ENCODE assay signal across 14 cellular contexts in genomic region chr14:100286484-100287191, GRCh38. TPM values are rescaled to one million over a fixed set of nuclear protein-coding genes. Genes with fewer than 3 reads are reported as not detected.
DNase-seq lines count a peak whose midpoint lies in the region; ATAC-seq and TF ChIP-seq lines count a peak whose summit lies in the region.
"Had no signal": no experiment of that assay in that cellular context is flagged by ENCODE, and none has a peak within 500 bp of the region (broad histone marks: within the 10 kb centered on the region; RNA-seq: fewer than 3 reads in every experiment).

No MANE protein-coding gene starts in this region.

- no peak overlapping the region for H3K27ac Mint-ChIP-seq in activated CD4-positive, alpha-beta T cell treated with anti-CD3 and anti-CD28 coated beads for 36 hours
- H3K27ac Mint-ChIP-seq in Calu3 (ENCODE audit: unreplicated experiment) (peak overlapping the region; percentile 92), chondrocyte (ENCODE audit: unreplicated experiment) (no peak overlapping the region), neural crest cell (ENCODE audit: unreplicated experiment) (no peak overlapping the region)

- ATAC-seq in activated CD4-positive, alpha-beta T cell treated with anti-CD3 and anti-CD28 coated beads for 36 hours: no peak
- no peak for ATAC-seq in HG02970 (IDR thresholded peaks at IDR 0.05; ENCODE audit: low FRiP score, unreplicated experiment)

- no peaks in the 10 kb centered on the region for H3K9me3 Mint-ChIP-seq in activated CD4-positive, alpha-beta T cell treated with anti-CD3 and anti-CD28 coated beads for 36 hours (ENCODE audit: low read depth)
- H3K9me3 Mint-ChIP-seq in Calu3 (ENCODE audit: low read depth, unreplicated experiment): no peaks in the 10 kb centered on the region
- H3K9me3 Mint-ChIP-seq in chondrocyte (ENCODE audit: low read depth): no peaks in the 10 kb centered on the region
- no peaks in the 10 kb centered on the region for H3K9me3 Mint-ChIP-seq in neural crest cell

- no peak for DNase-seq in activated CD4-positive, alpha-beta T cell treated with anti-CD3 and anti-CD28 coated beads for 36 hours
- DNase-seq in activated CD4-positive, alpha-beta T cell treated with anti-CD3 and anti-CD28 coated beads for 48 hours: no peak
- DNase-seq in Calu3 (no peak), chondrocyte (ENCODE audit: low spot score) (peak; percentile 83), neural crest cell (ENCODE audit: low read depth, low spot score) (no peak), RKO (ENCODE audit: low spot score) (no peak), GM10248 (ENCODE audit: extremely low spot score) (no peak)
- DNase-seq: ACHN, DMS79, NCI-H1417 treated with DMSO at 0.1 percent for 48 hours, RPMI8226, trophoblast cell had no signal

- CTCF ChIA-PET in activated CD4-positive, alpha-beta T cell treated with anti-CD3 and anti-CD28 coated beads for 36 hours (lab: Charles Lee): interaction anchor here (0.6 to 1.5 kb wide), 6 partner anchors 9 to 945 kb away, joined by 3 to 11 read pairs (median 4); no protein-coding TSS in a partner anchor
- CTCF ChIA-PET in Calu3 (lab: Charles Lee) (no interaction called here), GM10248 (lab: Yijun Ruan, JAX) (interaction anchor here (1.0 to 7.0 kb wide), 20 partner anchors 11 to 367 kb away, joined by 3 to 121 read pairs (median 6); partner anchors contain the start of gene SLC25A47)

- H3K4me3 Mint-ChIP-seq in activated CD4-positive, alpha-beta T cell treated with anti-CD3 and anti-CD28 coated beads for 36 hours: peak overlapping the region; percentile 68
- H3K4me3 Mint-ChIP-seq in Calu3 (ENCODE audit: low read depth, unreplicated experiment) (peak overlapping the region; percentile 67), chondrocyte (ENCODE audit: unreplicated experiment) (peak overlapping the region; percentile 22), neural crest cell (peak overlapping the region; percentile 74)

- POLR2A ChIA-PET in activated CD4-positive, alpha-beta T cell treated with anti-CD3 and anti-CD28 coated beads for 36 hours (lab: Charles Lee): no interaction called here
- POLR2A ChIA-PET in GM10248 (lab: Yijun Ruan, JAX): interaction anchor here (0.6 kb wide), 2 partner anchors 54 to 230 kb away, joined by 4 to 5 read pairs; no protein-coding TSS in a partner anchor

- H3K4me1 Mint-ChIP-seq in activated CD4-positive, alpha-beta T cell treated with anti-CD3 and anti-CD28 coated beads for 36 hours: peaks cover 7% of the 10 kb centered on the region
- H3K4me1 Mint-ChIP-seq in Calu3 (ENCODE audit: low read depth, unreplicated experiment) (peaks cover 7% of the 10 kb centered on the region), chondrocyte (ENCODE audit: low read depth) (peaks cover 28% of the 10 kb centered on the region), neural crest cell (peaks cover 48% of the 10 kb centered on the region)

- H3K36me3 Mint-ChIP-seq in activated CD4-positive, alpha-beta T cell treated with anti-CD3 and anti-CD28 coated beads for 36 hours (ENCODE audit: low read depth): no peaks in the 10 kb centered on the region
- H3K36me3 Mint-ChIP-seq in Calu3 (ENCODE audit: insufficient read depth, unreplicated experiment) (peaks cover 36% of the 10 kb centered on the region), chondrocyte (ENCODE audit: low read depth) (no peaks in the 10 kb centered on the region), neural crest cell (ENCODE audit: low read depth) (peaks cover 4% of the 10 kb centered on the region)

- no peaks in the 10 kb centered on the region for H3K27me3 Mint-ChIP-seq in activated CD4-positive, alpha-beta T cell treated with anti-CD3 and anti-CD28 coated beads for 36 hours
- H3K27me3 Mint-ChIP-seq in Calu3 (ENCODE audit: unreplicated experiment) (no peaks in the 10 kb centered on the region), chondrocyte (ENCODE audit: low read depth) (no peaks in the 10 kb centered on the region), neural crest cell (ENCODE audit: low read depth) (peaks cover 12% of the 10 kb centered on the region)

- BruUV-seq in Calu3 (replicated peaks; lab: Mats Ljungman, UMichigan): no TSS peak

- TF ChIP-seq CTCF in Calu3 (IDR thresholded peaks at IDR 0.05; ENCODE audit: unreplicated experiment) (no peak), chondrocyte (IDR thresholded peaks at IDR 0.05) (no peak), neural crest cell (conservative IDR thresholded peaks at IDR 0.05) (no peak), GM10248 (IDR thresholded peaks at IDR 0.05; ENCODE audit: control extremely low read depth, extremely low read depth, low read depth, missing control alignments) (no peak)

- intact Hi-C loops in activated CD4-positive, alpha-beta T cell treated with anti-CD3 and anti-CD28 coated beads for 36 hours (cut with DNase I, micrococcal nuclease): loop anchor here in 1 of 2 experiments (10.0 kb wide), 1 partner anchor 358 kb away; no protein-coding TSS in a partner anchor
- intact Hi-C loops in Calu3 (cut with micrococcal nuclease; ENCODE audit: unreplicated experiment): no loop called here

RNA-seq across cellular contexts. Expression of gene SLC25A29, which starts 19.6 kb away (rescaled TPM):
- 1 to 10 TPM; 5.4 to 5.8 TPM for total RNA-seq in activated CD4-positive, alpha-beta T cell treated with anti-CD3 and anti-CD28 coated beads for 36 hours
- total RNA-seq in Calu3 (2022) (68.4 and 80.1 TPM in 2 replicates), chondrocyte (22.2 to 29.3 TPM (median 26.6 TPM) in 3 replicates), neural crest cell (123 and 128 TPM in 2 replicates)

RNA-seq across cellular contexts. Expression of gene SLC25A47, which starts 36.5 kb away (rescaled TPM):
- total RNA-seq in activated CD4-positive, alpha-beta T cell treated with anti-CD3 and anti-CD28 coated beads for 36 hours: not detected
- total RNA-seq in Calu3 (2022) (not detected in 2 replicates), chondrocyte (not detected in 3 replicates), neural crest cell (not detected in 2 replicates)
- total RNA-seq: NCI-H460 had no signal

RNA-seq across cellular contexts. Expression of gene YY1, which starts 47.7 kb away (rescaled TPM):
- total RNA-seq in activated CD4-positive, alpha-beta T cell treated with anti-CD3 and anti-CD28 coated beads for 36 hours: 100 to 1,000 TPM in 1 of 2 experiments, 10 to 100 TPM in 1; 99.7 to 104 TPM
- total RNA-seq in Calu3 (2022): 99.0 and 100.0 TPM in 2 replicates
- 69.8 to 72.8 TPM (median 70.0 TPM) in 3 replicates for total RNA-seq in chondrocyte
- 72.0 and 79.9 TPM in 2 replicates for total RNA-seq in neural crest cell

Comparison
In these comparisons a context has a peak if more than half of its experiments do, and no peak if none do; other contexts are left out.
1. H3K4me3 Mint-ChIP-seq: peak in every context shown above with its lines; median percentile 74 in neural crest cell; 68 in activated CD4-positive, alpha-beta T cell treated with anti-CD3 and anti-CD28 coated beads for 36 hours; 67 in Calu3; 22 in chondrocyte.